In genomic region chr6:15426395-15426794, GRCh38 we compare ENCODE assay signal across 22 cellular contexts.
A peak's percentile ranks its signal among the peaks of the same experiment; 100 is the strongest.
DNase-seq lines count a peak whose midpoint lies in the region; ATAC-seq and TF ChIP-seq lines count a peak whose summit lies in the region.
"Had no signal": no experiment of that assay in that cellular context is flagged by ENCODE, and none has a peak within 500 bp of the region (broad histone marks: within the 10 kb centered on the region; RNA-seq: fewer than 3 reads in every experiment).

No MANE protein-coding gene starts in this region.

- POLR2A ChIA-PET in MCF 10A (lab: Yijun Ruan, JAX) = interaction anchor here (0.5 kb wide), 1 partner anchor 34 kb away, joined by 4 read pairs; no protein-coding TSS in a partner anchor

- TF ChIP-seq POLR2A in heart left ventricle (IDR thresholded peaks at IDR 0.05) = no peak

- H3K36me3 Mint-ChIP-seq in MCF 10A (ENCODE audit: insufficient read depth, unreplicated experiment) = no peaks in the 10 kb centered on the region

- peaks cover 17% of the 10 kb centered on the region; the same call in 1 of the 2 replicates for H3F3A ChIP-seq in Loucy (ENCODE audit: low read depth)

- DNase-seq in left ventricle myocardium inferior = no peak
- no peak for DNase-seq in heart left ventricle
- no peak for DNase-seq in left colon
- DNase-seq in MCF 10A (ENCODE audit: unreplicated experiment) = no peak
- DNase-seq in NCI-H2171 (lab: John Stamatoyannopoulos, UW) = no peak
- DNase-seq: activated CD4-positive, alpha-beta T cell treated with anti-CD3 and anti-CD28 coated beads for 1 hour; activated naive CD4-positive, alpha-beta T cell treated with anti-CD3 and anti-CD28 coated beads for 36 hours; activated T-cell treated with anti-CD3 and anti-CD28 coated beads, Interleukin-2, amount 50 U/mL, for 72 hours; aorta; CD4-positive, CD25-positive, alpha-beta regulatory T cell; MM.1S; NCI-H1417 treated with DMSO at 0.1 percent for 48 hours; occipital lobe; RPMI8226; T-helper 1 cell had no signal

- H3K27me3 ChIP-seq in left ventricle myocardium inferior (ENCODE audit: low read depth) (no peaks in the 10 kb centered on the region), heart left ventricle (no peaks in the 10 kb centered on the region), Loucy (ENCODE audit: insufficient read depth, low read length, poor library complexity, severe bottlenecking) (no peaks in the 10 kb centered on the region)
- H3K27me3 ChIP-seq: cardiac muscle cell had no signal

- intact Hi-C loops in left ventricle myocardium inferior (cut with micrococcal nuclease) = no loop called here
- intact Hi-C loops in heart left ventricle (cut with DNase I) = no loop called here
- intact Hi-C loops in left colon (cut with DNase I, micrococcal nuclease) = no loop called here
- intact Hi-C loops in MCF 10A (cut with micrococcal nuclease) = no loop called here

- H3K4me3 ChIP-seq in left ventricle myocardium inferior (no peak overlapping the region), heart left ventricle (no peak overlapping the region), Loucy (ENCODE audit: low read length, poor library complexity, severe bottlenecking) (peak overlapping the region; percentile 31)
- H3K4me3 ChIP-seq: cardiac muscle cell, coronary artery, lung, skin epidermis had no signal

- H3K36me3 ChIP-seq in left ventricle myocardium inferior = no peaks in the 10 kb centered on the region
- H3K36me3 ChIP-seq in heart left ventricle = peaks cover 0 to 4% (median 0%) of the 10 kb centered on the region in 9 donors
- peaks cover 64% of the 10 kb centered on the region; the same call in 1 of the 2 replicates for H3K36me3 ChIP-seq in Loucy (ENCODE audit: insufficient read depth, low read length)
- H3K36me3 ChIP-seq: cardiac muscle cell had no signal

- peak overlapping the region; percentile 9 for H3K27ac ChIP-seq in left ventricle myocardium inferior (replicated peaks)
- H3K27ac ChIP-seq in heart left ventricle = no peak overlapping the region
- H3K27ac ChIP-seq: cardiac muscle cell, coronary artery, skin epidermis had no signal

- no peak overlapping the region for H3K9ac ChIP-seq in Loucy (ENCODE audit: low read depth, low read length, poor library complexity, severe bottlenecking)

- H3K9me3 ChIP-seq in left ventricle myocardium inferior (replicated peaks) = no peaks in the 10 kb centered on the region
- H3K9me3 ChIP-seq in heart left ventricle = no peaks in the 10 kb centered on the region
- no peaks in the 10 kb centered on the region for H3K9me3 ChIP-seq in Loucy (ENCODE audit: insufficient read depth, low read depth, low read length)

- H3K4me1 ChIP-seq in left ventricle myocardium inferior = peaks cover 77% of the 10 kb centered on the region
- H3K4me1 ChIP-seq in heart left ventricle = peaks cover 5 to 68% (median 45%) of the 10 kb centered on the region in 12 donors
- H3K4me1 ChIP-seq in Loucy (ENCODE audit: insufficient read depth, low read length, poor library complexity, severe bottlenecking) = peaks cover 92% of the 10 kb centered on the region

- no peak overlapping the region for H3K4me3 Mint-ChIP-seq in MCF 10A (ENCODE audit: unreplicated experiment)
- H3K4me3 Mint-ChIP-seq: activated naive CD4-positive, alpha-beta T cell treated with anti-CD3 and anti-CD28 coated beads for 36 hours; activated T-cell treated with anti-CD3 and anti-CD28 coated beads, Interleukin-2, amount 50 U/mL, for 72 hours had no signal

- no peaks in the 10 kb centered on the region for H3K9me2 ChIP-seq in Loucy (replicated peaks; ENCODE audit: low read depth, low read length)

- TF ChIP-seq CTCF in left ventricle myocardium inferior (IDR thresholded peaks at IDR 0.05; ENCODE audit: borderline replicate concordance) (no peak), heart left ventricle (IDR thresholded peaks at IDR 0.05) (no peak), Loucy (conservative IDR thresholded peaks at IDR 0.05; ENCODE audit: low read length) (no peak), MCF 10A (IDR thresholded peaks at IDR 0.05; ENCODE audit: unreplicated experiment) (no peak)

- peaks cover 100% of the 10 kb centered on the region for H3K79me2 ChIP-seq in Loucy (ENCODE audit: insufficient read depth, low read length)

- 90 to 98% (median 95%) methylated on average over 2 of the region's 2 CpGs for whole genome bisulfite sequencing in heart left ventricle, 4 donors

- H3K4me1 Mint-ChIP-seq in MCF 10A (ENCODE audit: insufficient read depth, unreplicated experiment) = peaks cover 34% of the 10 kb centered on the region

- H3K4me2 ChIP-seq in Loucy (ENCODE audit: low read depth, low read length, poor library complexity, severe bottlenecking) = peak overlapping the region; percentile 69

- CTCF ChIA-PET in MCF 10A (lab: Yijun Ruan, JAX) = interaction anchor here (0.6 to 1.1 kb wide), 3 partner anchors 14 to 711 kb away, joined by 3 to 5 read pairs (median 4); no protein-coding TSS in a partner anchor

- H4K20me1 ChIP-seq in Loucy (ENCODE audit: insufficient read depth, low read length, poor library complexity, severe bottlenecking) = peaks cover 100% of the 10 kb centered on the region

- no peak overlapping the region for H2AFZ ChIP-seq in Loucy (ENCODE audit: low read length)

- no TSS peak for BruUV-seq in MCF 10A (replicated peaks; lab: Mats Ljungman, UMichigan)

- ATAC-seq in heart left ventricle = no peak
- peak; percentile 58 for ATAC-seq in left colon
- no peak for ATAC-seq in GM21360 (IDR thresholded peaks at IDR 0.05; ENCODE audit: unreplicated experiment)
- ATAC-seq: activated T-cell treated with anti-CD3 and anti-CD28 coated beads, Interleukin-2, amount 50 U/mL, for 72 hours had no signal

- no peak overlapping the region for H3K27ac Mint-ChIP-seq in MCF 10A (ENCODE audit: low read depth, unreplicated experiment)
- H3K27ac Mint-ChIP-seq: activated naive CD4-positive, alpha-beta T cell treated with anti-CD3 and anti-CD28 coated beads for 36 hours had no signal

- no peaks in the 10 kb centered on the region for H3K27me3 Mint-ChIP-seq in MCF 10A (ENCODE audit: insufficient read depth, unreplicated experiment)
- H3K27me3 Mint-ChIP-seq: CD4-positive, CD25-positive, alpha-beta regulatory T cell; IgD-negative memory B cell had no signal

- H3K9me3 Mint-ChIP-seq in MCF 10A (ENCODE audit: unreplicated experiment) = no peaks in the 10 kb centered on the region
- H3K9me3 Mint-ChIP-seq: activated naive CD4-positive, alpha-beta T cell treated with anti-CD3 and anti-CD28 coated beads for 36 hours; activated T-cell treated with anti-CD3 and anti-CD28 coated beads, Interleukin-2, amount 50 U/mL, for 72 hours; CD4-positive, CD25-positive, alpha-beta regulatory T cell; IgD-negative memory B cell had no signal
